ENCODE assay signal across 8 cellular contexts in the genomic region with DNA sequence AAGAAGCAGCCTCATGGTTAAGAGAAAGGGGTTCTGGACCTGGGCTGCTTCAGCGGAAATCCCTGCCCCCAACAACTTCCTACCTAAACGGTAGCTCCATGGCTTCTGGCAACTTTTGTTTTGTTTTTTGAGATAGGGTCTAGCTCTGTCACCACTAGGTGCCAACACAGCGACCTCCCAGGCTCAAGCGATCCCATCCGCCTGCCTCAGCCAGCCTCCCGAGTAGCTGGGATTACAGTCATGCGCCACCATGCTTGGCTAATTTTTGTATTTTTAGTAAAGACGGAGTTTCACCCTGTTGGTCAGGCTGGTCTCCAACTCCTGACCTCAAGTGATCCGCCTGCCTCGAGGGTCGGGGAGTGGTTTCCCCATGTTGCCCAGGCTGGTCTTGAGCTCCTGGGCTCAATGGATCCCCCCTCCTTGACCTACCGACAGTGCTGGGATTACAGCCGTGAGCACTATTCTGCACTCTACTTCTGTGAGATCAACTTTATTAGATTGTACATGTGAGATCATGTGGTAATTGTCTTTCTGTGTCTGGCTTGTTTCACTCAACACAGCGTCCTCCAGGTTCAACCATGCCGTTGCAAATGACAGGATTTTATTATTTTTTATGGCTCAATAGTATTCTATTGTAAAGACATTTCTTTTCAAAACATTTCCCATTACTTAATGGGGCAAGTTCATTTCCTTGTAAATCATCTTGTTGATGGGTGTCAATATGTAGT. TPM values are rescaled to one million over a fixed set of nuclear protein-coding genes. Genes with fewer than 3 reads are reported as not detected.
DNase-seq lines count a peak whose midpoint lies in the region; ATAC-seq, FAIRE-seq and TF ChIP-seq lines count a peak whose summit lies in the region.

No MANE protein-coding gene starts in this region.

- intact Hi-C loops in CD8-positive, alpha-beta T cell (cut with DNase I, micrococcal nuclease), result loop anchor here in 1 of 2 experiments (2.0 kb wide), 1 partner anchor 737 kb away; no protein-coding TSS in a partner anchor
- intact Hi-C loops in right cardiac atrium (cut with DNase I) (no loop called here), spleen (cut with DNase I; ENCODE audit: low total_unique reads) (no loop called here)

- peak overlapping the region; percentile 0 for H3K27ac Mint-ChIP-seq in CD8-positive, alpha-beta T cell
- peak overlapping the region; percentile 99 for H3K27ac Mint-ChIP-seq in activated T-cell treated with anti-CD3 and anti-CD28 coated beads, Interleukin-2, amount 50 U/mL, for 24 hours

- POLR2A ChIA-PET in CD8-positive, alpha-beta T cell (lab: Charles Lee), result no interaction called here

- peaks cover 7% of the 10 kb centered on the region for H3K4me1 ChIP-seq in CD8-positive, alpha-beta T cell (ENCODE audit: insufficient read depth, low read length)
- H3K4me1 ChIP-seq in right cardiac atrium (ENCODE audit: control insufficient read depth, insufficient read depth, low read length) (peaks cover 2% of the 10 kb centered on the region), spleen (peaks cover 7 to 43% (median 31%) of the 10 kb centered on the region in 6 donors)

- H3K4me3 ChIP-seq in CD8-positive, alpha-beta T cell (ENCODE audit: low read depth, low read length), result peak overlapping the region; percentile 100
- H3K4me3 ChIP-seq in right cardiac atrium (ENCODE audit: low read length) (peak overlapping the region; percentile 58), spleen (peak overlapping the region in 7 of 8 donors; percentile 88 to 99 (median 91))

- WGBS in right cardiac atrium, result 39% methylated on average over 15 of the region's 15 CpGs
- WGBS in spleen, 5 donors, result 43 to 53% (median 46%) methylated on average over 15 of the region's 15 CpGs

- H3K4me1 Mint-ChIP-seq in CD8-positive, alpha-beta T cell (ENCODE audit: low read depth), result peaks cover 36% of the 10 kb centered on the region
- H3K4me1 Mint-ChIP-seq in activated T-cell treated with anti-CD3 and anti-CD28 coated beads, Interleukin-2, amount 50 U/mL, for 24 hours (ENCODE audit: low read depth), result peaks cover 38% of the 10 kb centered on the region

- no peaks in the 10 kb centered on the region for H3K27me3 Mint-ChIP-seq in CD8-positive, alpha-beta T cell (ENCODE audit: low read depth)
- H3K27me3 Mint-ChIP-seq in activated T-cell treated with anti-CD3 and anti-CD28 coated beads, Interleukin-2, amount 50 U/mL, for 24 hours, result no peaks in the 10 kb centered on the region

- H3K9me3 Mint-ChIP-seq in CD8-positive, alpha-beta T cell, result no peaks in the 10 kb centered on the region
- H3K9me3 Mint-ChIP-seq in activated T-cell treated with anti-CD3 and anti-CD28 coated beads, Interleukin-2, amount 50 U/mL, for 24 hours, result no peaks in the 10 kb centered on the region

- H3K27ac ChIP-seq in CD8-positive, alpha-beta T cell (ENCODE audit: low read depth, low read length), result no peak overlapping the region
- no peak overlapping the region for H3K27ac ChIP-seq in right cardiac atrium (ENCODE audit: low read length)
- H3K27ac ChIP-seq in spleen, result peak overlapping the region in 5 of 8 donors; percentile 75 to 87 (median 83)

- H3K36me3 Mint-ChIP-seq in CD8-positive, alpha-beta T cell, result peaks cover 16% of the 10 kb centered on the region
- H3K36me3 Mint-ChIP-seq in activated T-cell treated with anti-CD3 and anti-CD28 coated beads, Interleukin-2, amount 50 U/mL, for 24 hours (ENCODE audit: low read depth), result peaks cover 24% of the 10 kb centered on the region

- H3K36me3 ChIP-seq in CD8-positive, alpha-beta T cell (ENCODE audit: insufficient read depth, low read length), result no peaks in the 10 kb centered on the region
- H3K36me3 ChIP-seq in spleen, result peaks cover 0 to 5% (median 0%) of the 10 kb centered on the region in 6 donors

- peak in 3 of 7 experiments; percentile 11 to 52 (median 22) for DNase-seq in CD8-positive, alpha-beta T cell
- DNase-seq in activated T-cell treated with anti-CD3 and anti-CD28 coated beads, Interleukin-2, amount 50 U/mL, for 24 hours, result peak; percentile 60
- DNase-seq in right cardiac atrium, result peak in 1 of 3 donors; percentile 58
- peak; percentile 77 for DNase-seq in spleen
- no peak for DNase-seq in NCI-H345 (lab: John Stamatoyannopoulos, UW)
- no peak for DNase-seq in D341Med (ENCODE audit: low spot score)
- DNase-seq in HTR-8/SVneo (ENCODE audit: insufficient read length, low spot score), result no peak

- H3K27me3 ChIP-seq in CD8-positive, alpha-beta T cell (ENCODE audit: insufficient read depth, low read length), result no peaks in the 10 kb centered on the region
- H3K27me3 ChIP-seq in right cardiac atrium (ENCODE audit: control insufficient read depth, insufficient read depth) (no peaks in the 10 kb centered on the region), spleen (replicated peaks in 1 of 7) (no peaks in the 10 kb centered on the region)

- TF ChIP-seq CTCF in CD8-positive, alpha-beta T cell (IDR thresholded peaks at IDR 0.05), result no peak
- no peak for TF ChIP-seq CTCF in spleen (IDR thresholded peaks at IDR 0.05 in 8 of 11, conservative IDR thresholded peaks at IDR 0.05 in 3 of 11)

- H3K4me3 Mint-ChIP-seq in CD8-positive, alpha-beta T cell, result peak overlapping the region; percentile 98
- H3K4me3 Mint-ChIP-seq in activated T-cell treated with anti-CD3 and anti-CD28 coated beads, Interleukin-2, amount 50 U/mL, for 24 hours, result peak overlapping the region; percentile 98

- CTCF ChIA-PET in CD8-positive, alpha-beta T cell (lab: Charles Lee), result interaction anchor here (1.3 kb wide), 1 partner anchor 10 kb away, joined by 3 read pairs; no protein-coding TSS in a partner anchor

- H3K9me3 ChIP-seq in CD8-positive, alpha-beta T cell (ENCODE audit: low read length), result no peaks in the 10 kb centered on the region
- H3K9me3 ChIP-seq in right cardiac atrium (ENCODE audit: control insufficient read depth, low read length) (no peaks in the 10 kb centered on the region), spleen (no peaks in the 10 kb centered on the region)

- ATAC-seq in CD8-positive, alpha-beta T cell, result no peak
- peak; percentile 35 for ATAC-seq in HG02642 (IDR thresholded peaks at IDR 0.05; ENCODE audit: poor library complexity, unreplicated experiment)
- ATAC-seq in right cardiac atrium, result peak in 1 of 2 donors; percentile 25

- TF ChIP-seq POLR2A in spleen (IDR thresholded peaks at IDR 0.05), result no peak

- no peak for FAIRE-seq in HTR-8/SVneo (lab: Jason Lieb, UNC)

RNA-seq across cellular contexts. Expression of a gene that starts 1.3 kb away (rescaled TPM):
- total RNA-seq in CD8-positive, alpha-beta T cell, result 1 to 10 TPM; 3.5 to 4.0 TPM
- total RNA-seq in right cardiac atrium (10 to 100 TPM in 1 of 4 donors, 1 to 10 TPM in 3; 8.5 to 11.0 (median 9.6) TPM), spleen (10 to 100 TPM; 11.5 to 14.7 (median 12.9) TPM)
- polyA plus RNA-seq in right cardiac atrium (5.6 TPM), spleen (1 to 10 TPM; 4.1 to 7.0 (median 5.0) TPM)

RNA-seq across cellular contexts. Expression of a gene that starts 56.9 kb away (rescaled TPM):
- under 1 TPM; 0.05 to 0.08 TPM for total RNA-seq in CD8-positive, alpha-beta T cell
- total RNA-seq in right cardiac atrium, result not detected
- polyA plus RNA-seq in right cardiac atrium, result not detected
- under 1 TPM in 1 of 7 donors, not detected in 6; 0.07 TPM for total RNA-seq in spleen
- under 1 TPM; 0.03 to 0.17 (median 0.09) TPM for polyA plus RNA-seq in spleen

Comparison
In these comparisons a context has a peak if more than half of its experiments do, and no peak if none do; other contexts are left out.
1. DNase-seq: peak in activated T-cell treated with anti-CD3 and anti-CD28 coated beads, Interleukin-2, amount 50 U/mL, for 24 hours (single experiment) and spleen (single experiment); none in NCI-H345 (single experiment), D341Med (single experiment) and HTR-8/SVneo (single experiment).
2. H3K27ac ChIP-seq: peak in spleen (5 of 8); none in CD8-positive, alpha-beta T cell (single experiment) and right cardiac atrium (single experiment).
3. Peak in every context shown above with its lines, with median percentiles within 50 percentile points of each other: H3K4me3 ChIP-seq.